ENCODE assay signal across 1 cellular context in the genomic region with DNA sequence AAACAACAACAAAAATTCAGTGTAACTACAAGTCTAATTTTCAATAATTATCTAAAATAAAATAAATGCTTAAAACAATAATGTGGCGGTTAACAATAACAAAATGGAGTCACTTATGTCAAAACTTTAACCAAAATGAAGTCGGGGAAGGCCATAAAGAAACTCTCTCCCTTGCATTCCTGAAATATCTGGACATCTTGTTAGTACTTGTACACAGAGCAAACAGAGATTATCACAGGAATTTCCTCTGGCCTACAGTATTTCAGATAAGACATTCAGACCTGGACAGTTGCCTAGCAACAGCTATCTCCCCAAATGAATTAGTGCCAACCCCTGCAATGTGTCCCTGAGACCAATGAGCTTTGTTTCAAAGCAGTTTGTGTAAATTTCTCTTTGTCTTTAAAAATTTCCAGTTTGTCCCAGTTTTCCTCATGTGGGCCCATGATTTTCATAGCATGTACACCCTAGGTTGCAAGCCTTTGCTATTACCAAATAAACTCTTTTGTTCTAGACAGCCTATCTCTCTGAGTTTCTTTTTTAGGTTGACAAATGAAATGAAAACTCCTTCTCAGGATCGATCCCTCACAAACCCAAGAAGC.
A peak's percentile ranks its signal among the peaks of the same experiment; 100 is the strongest.
TF ChIP-seq lines count a peak whose summit lies in the region.

No MANE protein-coding gene starts in this region.

TF ChIP-seq in HepG2, 621 proteins besides CTCF, POLR2A, EP300 and RAD21 (continued from another document and continues in another):
- TF ChIP-seq MEF2D (CRISPR knock-in tag; IDR thresholded peaks at IDR 0.05): no peak
- TF ChIP-seq ZBTB1 (CRISPR knock-in tag; IDR thresholded peaks at IDR 0.05; ENCODE audit: borderline replicate concordance): no peak
- no peak for TF ChIP-seq STAG1 (CRISPR knock-in tag; IDR thresholded peaks at IDR 0.05)
- no peak for TF ChIP-seq MYC (CRISPR knock-in tag; IDR thresholded peaks at IDR 0.05; ENCODE audit: borderline replicate concordance)
- no peak for TF ChIP-seq POLR2G (IDR thresholded peaks at IDR 0.05; ENCODE audit: low read depth, low read length)
- TF ChIP-seq NFATC3 (CRISPR knock-in tag; IDR thresholded peaks at IDR 0.05): no peak
- TF ChIP-seq, protein P1, sequence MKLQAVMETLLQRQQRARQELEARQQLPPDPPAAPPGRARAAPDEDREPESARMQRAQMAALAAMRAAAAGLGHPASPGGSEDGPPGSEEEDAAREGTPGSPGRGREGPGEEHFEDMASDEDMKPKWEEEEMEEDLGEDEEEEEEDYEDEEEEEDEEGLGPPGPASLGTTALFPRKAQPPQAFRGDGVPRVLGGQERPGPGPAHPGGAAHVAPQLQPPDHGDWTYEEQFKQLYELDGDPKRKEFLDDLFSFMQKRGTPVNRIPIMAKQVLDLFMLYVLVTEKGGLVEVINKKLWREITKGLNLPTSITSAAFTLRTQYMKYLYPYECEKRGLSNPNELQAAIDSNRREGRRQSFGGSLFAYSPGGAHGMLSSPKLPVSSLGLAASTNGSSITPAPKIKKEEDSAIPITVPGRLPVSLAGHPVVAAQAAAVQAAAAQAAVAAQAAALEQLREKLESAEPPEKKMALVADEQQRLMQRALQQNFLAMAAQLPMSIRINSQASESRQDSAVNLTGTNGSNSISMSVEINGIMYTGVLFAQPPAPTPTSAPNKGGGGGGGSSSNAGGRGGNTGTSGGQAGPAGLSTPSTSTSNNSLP (IDR thresholded peaks at IDR 0.05; ENCODE audit: low read depth, low read length): peak; percentile 85; the same call in 1 of the 2 replicates
- TF ChIP-seq ZNF205 (CRISPR knock-in tag; IDR thresholded peaks at IDR 0.05): 0 out of 2 replicates have a peak, but pooled peaks have one; percentile 42
- no peak for TF ChIP-seq CERS6 (CRISPR knock-in tag; IDR thresholded peaks at IDR 0.05)
- TF ChIP-seq MTA1 (CRISPR knock-in tag; IDR thresholded peaks at IDR 0.05; ENCODE audit: borderline replicate concordance): no peak; the same call in 1 of the 2 replicates
- TF ChIP-seq, protein P2, sequence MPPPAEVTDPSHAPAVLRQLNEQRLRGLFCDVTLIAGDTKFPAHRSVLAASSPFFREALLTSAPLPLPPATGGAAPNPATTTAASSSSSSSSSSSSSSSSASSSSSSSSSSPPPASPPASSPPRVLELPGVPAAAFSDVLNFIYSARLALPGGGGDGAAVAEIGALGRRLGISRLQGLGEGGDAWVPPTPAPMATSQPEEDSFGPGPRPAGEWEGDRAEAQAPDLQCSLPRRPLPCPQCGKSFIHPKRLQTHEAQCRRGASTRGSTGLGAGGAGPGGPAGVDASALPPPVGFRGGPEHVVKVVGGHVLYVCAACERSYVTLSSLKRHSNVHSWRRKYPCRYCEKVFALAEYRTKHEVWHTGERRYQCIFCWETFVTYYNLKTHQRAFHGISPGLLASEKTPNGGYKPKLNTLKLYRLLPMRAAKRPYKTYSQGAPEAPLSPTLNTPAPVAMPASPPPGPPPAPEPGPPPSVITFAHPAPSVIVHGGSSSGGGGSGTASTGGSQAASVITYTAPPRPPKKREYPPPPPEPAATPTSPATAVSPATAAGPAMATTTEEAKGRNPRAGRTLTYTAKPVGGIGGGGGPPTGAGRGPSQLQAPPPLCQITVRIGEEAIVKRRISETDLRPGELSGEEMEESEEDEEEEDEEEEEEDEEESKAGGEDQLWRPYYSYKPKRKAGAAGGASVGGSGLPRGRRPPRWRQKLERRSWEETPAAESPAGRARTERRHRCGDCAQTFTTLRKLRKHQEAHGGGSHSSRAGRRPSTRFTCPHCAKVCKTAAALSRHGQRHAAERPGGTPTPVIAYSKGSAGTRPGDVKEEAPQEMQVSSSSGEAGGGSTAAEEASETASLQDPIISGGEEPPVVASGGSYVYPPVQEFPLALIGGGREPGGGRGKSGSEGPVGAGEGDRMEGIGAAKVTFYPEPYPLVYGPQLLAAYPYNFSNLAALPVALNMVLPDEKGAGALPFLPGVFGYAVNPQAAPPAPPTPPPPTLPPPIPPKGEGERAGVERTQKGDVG (CRISPR knock-in tag; IDR thresholded peaks at IDR 0.05; ENCODE audit: borderline replicate concordance): no peak
- TF ChIP-seq, protein P3, sequence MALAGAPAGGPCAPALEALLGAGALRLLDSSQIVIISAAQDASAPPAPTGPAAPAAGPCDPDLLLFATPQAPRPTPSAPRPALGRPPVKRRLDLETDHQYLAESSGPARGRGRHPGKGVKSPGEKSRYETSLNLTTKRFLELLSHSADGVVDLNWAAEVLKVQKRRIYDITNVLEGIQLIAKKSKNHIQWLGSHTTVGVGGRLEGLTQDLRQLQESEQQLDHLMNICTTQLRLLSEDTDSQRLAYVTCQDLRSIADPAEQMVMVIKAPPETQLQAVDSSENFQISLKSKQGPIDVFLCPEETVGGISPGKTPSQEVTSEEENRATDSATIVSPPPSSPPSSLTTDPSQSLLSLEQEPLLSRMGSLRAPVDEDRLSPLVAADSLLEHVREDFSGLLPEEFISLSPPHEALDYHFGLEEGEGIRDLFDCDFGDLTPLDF (CRISPR knock-in tag; IDR thresholded peaks at IDR 0.05): no peak
- peak; percentile 48; the same call in 1 of the 2 replicates for TF ChIP-seq ARNT2 (CRISPR knock-in tag; IDR thresholded peaks at IDR 0.05; ENCODE audit: low read depth)
- no peak for TF ChIP-seq ZNF788 (CRISPR knock-in tag; IDR thresholded peaks at IDR 0.05; ENCODE audit: borderline replicate concordance)
- no peak for TF ChIP-seq ZNF737 (CRISPR knock-in tag; IDR thresholded peaks at IDR 0.05; ENCODE audit: borderline replicate concordance)
- TF ChIP-seq, protein P4, sequence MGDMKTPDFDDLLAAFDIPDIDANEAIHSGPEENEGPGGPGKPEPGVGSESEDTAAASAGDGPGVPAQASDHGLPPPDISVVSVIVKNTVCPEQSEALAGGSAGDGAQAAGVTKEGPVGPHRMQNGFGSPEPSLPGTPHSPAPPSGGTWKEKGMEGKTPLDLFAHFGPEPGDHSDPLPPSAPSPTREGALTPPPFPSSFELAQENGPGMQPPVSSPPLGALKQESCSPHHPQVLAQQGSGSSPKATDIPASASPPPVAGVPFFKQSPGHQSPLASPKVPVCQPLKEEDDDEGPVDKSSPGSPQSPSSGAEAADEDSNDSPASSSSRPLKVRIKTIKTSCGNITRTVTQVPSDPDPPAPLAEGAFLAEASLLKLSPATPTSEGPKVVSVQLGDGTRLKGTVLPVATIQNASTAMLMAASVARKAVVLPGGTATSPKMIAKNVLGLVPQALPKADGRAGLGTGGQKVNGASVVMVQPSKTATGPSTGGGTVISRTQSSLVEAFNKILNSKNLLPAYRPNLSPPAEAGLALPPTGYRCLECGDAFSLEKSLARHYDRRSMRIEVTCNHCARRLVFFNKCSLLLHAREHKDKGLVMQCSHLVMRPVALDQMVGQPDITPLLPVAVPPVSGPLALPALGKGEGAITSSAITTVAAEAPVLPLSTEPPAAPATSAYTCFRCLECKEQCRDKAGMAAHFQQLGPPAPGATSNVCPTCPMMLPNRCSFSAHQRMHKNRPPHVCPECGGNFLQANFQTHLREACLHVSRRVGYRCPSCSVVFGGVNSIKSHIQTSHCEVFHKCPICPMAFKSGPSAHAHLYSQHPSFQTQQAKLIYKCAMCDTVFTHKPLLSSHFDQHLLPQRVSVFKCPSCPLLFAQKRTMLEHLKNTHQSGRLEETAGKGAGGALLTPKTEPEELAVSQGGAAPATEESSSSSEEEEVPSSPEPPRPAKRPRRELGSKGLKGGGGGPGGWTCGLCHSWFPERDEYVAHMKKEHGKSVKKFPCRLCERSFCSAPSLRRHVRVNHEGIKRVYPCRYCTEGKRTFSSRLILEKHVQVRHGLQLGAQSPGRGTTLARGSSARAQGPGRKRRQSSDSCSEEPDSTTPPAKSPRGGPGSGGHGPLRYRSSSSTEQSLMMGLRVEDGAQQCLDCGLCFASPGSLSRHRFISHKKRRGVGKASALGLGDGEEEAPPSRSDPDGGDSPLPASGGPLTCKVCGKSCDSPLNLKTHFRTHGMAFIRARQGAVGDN (CRISPR knock-in tag; IDR thresholded peaks at IDR 0.05): 0 out of 2 replicates have a peak, but pooled peaks have one; percentile 10
- no peak for TF ChIP-seq ZNF615 (CRISPR knock-in tag; IDR thresholded peaks at IDR 0.05; ENCODE audit: borderline replicate concordance)
- TF ChIP-seq HES4 (CRISPR knock-in tag; IDR thresholded peaks at IDR 0.05; ENCODE audit: borderline replicate concordance): no peak
- TF ChIP-seq ZKSCAN1 (IDR thresholded peaks at IDR 0.05; ENCODE audit: low read length): no peak
- peak; percentile 36; the same call in 1 of the 2 replicates for TF ChIP-seq POGZ (CRISPR knock-in tag; IDR thresholded peaks at IDR 0.05)
- TF ChIP-seq ZNF138 (CRISPR knock-in tag; IDR thresholded peaks at IDR 0.05; ENCODE audit: low read depth): no peak
- TF ChIP-seq SETDB1 (CRISPR knock-in tag; IDR thresholded peaks at IDR 0.05; ENCODE audit: borderline replicate concordance): no peak
- TF ChIP-seq ZNF362 (CRISPR knock-in tag; IDR thresholded peaks at IDR 0.05; ENCODE audit: borderline replicate concordance): no peak; the same call in 1 of the 2 replicates
- TF ChIP-seq ZNF296 (CRISPR knock-in tag; conservative IDR thresholded peaks at IDR 0.05): no peak
- TF ChIP-seq ZNF354B (CRISPR knock-in tag; IDR thresholded peaks at IDR 0.05): no peak
- no peak for TF ChIP-seq ZNF563 (CRISPR knock-in tag; IDR thresholded peaks at IDR 0.05)
- no peak for TF ChIP-seq NFKB2 (CRISPR knock-in tag; IDR thresholded peaks at IDR 0.05; ENCODE audit: borderline replicate concordance)
- peak; percentile 85 for TF ChIP-seq RARA (CRISPR knock-in tag; IDR thresholded peaks at IDR 0.05)
- no peak for TF ChIP-seq ZNF766 (CRISPR knock-in tag; IDR thresholded peaks at IDR 0.05; ENCODE audit: borderline replicate concordance)
- no peak for TF ChIP-seq ZNF260 (CRISPR knock-in tag; IDR thresholded peaks at IDR 0.05; ENCODE audit: borderline replicate concordance, low read depth)
- TF ChIP-seq ZNF318 (CRISPR knock-in tag; IDR thresholded peaks at IDR 0.05): no peak
